In the genomic region with DNA sequence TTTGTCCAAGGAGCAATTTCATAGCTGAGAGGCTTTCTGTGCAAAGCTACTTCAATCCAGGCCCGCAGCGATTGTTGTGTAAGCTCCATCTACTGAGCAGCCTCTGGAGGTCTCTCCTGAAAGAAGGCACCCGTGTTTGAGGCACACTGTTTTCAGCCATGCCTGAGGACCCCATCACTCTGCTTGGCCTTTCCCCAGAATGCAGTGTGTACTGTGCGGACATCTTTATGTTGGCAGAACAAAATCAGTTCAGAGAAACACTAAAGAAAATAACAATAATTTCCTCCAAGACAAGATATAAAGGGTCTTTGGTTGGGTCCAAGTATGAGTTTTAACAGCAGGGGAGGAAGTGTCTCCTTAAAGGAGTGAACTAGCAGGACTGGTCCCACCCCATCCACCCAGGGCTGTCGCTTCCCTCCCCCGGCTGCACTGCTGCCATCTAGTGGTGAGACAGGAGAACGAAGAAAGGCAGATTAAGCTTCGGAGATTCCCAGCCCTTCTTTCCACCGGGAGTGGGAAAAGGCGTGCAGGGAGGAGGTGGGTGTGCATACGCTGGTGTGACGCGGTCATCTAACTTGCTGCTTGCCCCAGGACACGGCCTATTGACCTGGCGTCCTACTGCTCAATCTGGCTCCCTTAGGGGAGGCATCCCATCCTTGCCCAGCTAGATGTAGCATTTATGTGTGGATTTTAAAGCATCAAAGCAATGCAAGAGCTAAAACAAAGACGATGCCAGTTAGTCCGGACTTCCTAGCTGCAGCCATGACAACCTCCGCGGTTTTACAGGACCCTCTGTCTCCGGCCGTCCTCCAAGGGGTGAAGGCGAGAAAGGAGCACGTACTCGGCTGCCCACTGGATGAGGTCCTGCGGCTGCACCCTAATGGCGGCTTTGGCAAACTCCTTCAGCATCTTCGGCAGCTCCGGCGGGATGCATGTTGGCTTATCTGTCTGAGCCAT, we compare ENCODE assay signal across 10 cellular contexts. TPM values are rescaled to one million over a fixed set of nuclear protein-coding genes. Genes with fewer than 3 reads are reported as not detected.
DNase-seq lines count a peak whose midpoint lies in the region; ATAC-seq and TF ChIP-seq lines count a peak whose summit lies in the region.
"Not testable (repeated sequence)": the region's sequence is repeated elsewhere in the genome, so short reads cannot be mapped to it uniquely, and the experiment has no call there.
"Had no signal": no experiment of that assay in that cellular context is flagged by ENCODE, and none has a peak within 500 bp of the region (broad histone marks: within the 10 kb centered on the region; RNA-seq: fewer than 3 reads in every experiment).

No MANE protein-coding gene starts in this region.

- H3K27ac Mint-ChIP-seq in CD14-positive monocyte; H9; glutamatergic neuron (ENCODE audit: unreplicated experiment): not testable (repeated sequence)

- not testable (repeated sequence) for H3K23me2 ChIP-seq in H9 (ENCODE audit: insufficient read length, low read depth, low read length, poor library complexity, severe bottlenecking)

- H3K4me1 Mint-ChIP-seq in CD14-positive monocyte; glutamatergic neuron (ENCODE audit: low read depth, unreplicated experiment): not testable (repeated sequence)
- peaks cover 9 to 15% of the 10 kb centered on the region in 2 experiments for H3K4me1 Mint-ChIP-seq in H9

- H3T11ph ChIP-seq in H9 (ENCODE audit: low read length): not testable (repeated sequence)

- ATAC-seq in mucosa of descending colon: peak; percentile 90

- not testable (repeated sequence) for DNase-seq in CD14-positive monocyte (ENCODE audit: low spot score)
- peak; percentile 54 for DNase-seq in H9
- DNase-seq in NCI-H2081 (lab: John Stamatoyannopoulos, UW): peak; percentile 59 to 62
- DNase-seq in SW480 (ENCODE audit: low spot score): peak; percentile 26
- peak; percentile 40 for DNase-seq in astrocyte of the spinal cord (ENCODE audit: low read depth, low spot score)
- peak; percentile 58 for DNase-seq in glutamatergic neuron
- peak; percentile 40 to 57 (median 47) for DNase-seq in mucosa of descending colon
- DNase-seq in stimulated activated CD8-positive, alpha-beta memory T cell treated with anti-CD3 and anti-CD28 coated beads, Interleukin-4, amount 100 ng/mL, for 48 hours: peak; percentile 33

- intact Hi-C loops in CD14-positive monocyte (cut with micrococcal nuclease); mucosa of descending colon (cut with DNase I, micrococcal nuclease): not testable (repeated sequence)

- not testable (repeated sequence) for H3K79me1 ChIP-seq in H9 (ENCODE audit: insufficient read depth, low read depth, low read length, poor library complexity, severe bottlenecking)

- TF ChIP-seq CTCF in CD14-positive monocyte (IDR thresholded peaks at IDR 0.05) (peak; percentile 80), H9 (conservative IDR thresholded peaks at IDR 0.05) (peak; percentile 77), astrocyte of the spinal cord (IDR thresholded peaks at IDR 0.05; ENCODE audit: low read depth, low read length) (peak; percentile 62), glutamatergic neuron (IDR thresholded peaks at IDR 0.05; ENCODE audit: partially characterized antibody, unreplicated experiment) (peak; percentile 81), mucosa of descending colon (IDR thresholded peaks at IDR 0.05) (peak; percentile 65)

- H2BK15ac ChIP-seq in H9 (ENCODE audit: low read depth, low read length): not testable (repeated sequence)

- peaks cover 17 to 37% (median 31%) of the 10 kb centered on the region in 3 donors for H3K27me3 Mint-ChIP-seq in CD14-positive monocyte (ENCODE audit: low read depth in 3 of 3)
- peaks cover 42% of the 10 kb centered on the region for H3K27me3 Mint-ChIP-seq in H9 (ENCODE audit: low read depth)
- H3K27me3 Mint-ChIP-seq in glutamatergic neuron (ENCODE audit: unreplicated experiment): not testable (repeated sequence)

- H3K23ac ChIP-seq in H9 (ENCODE audit: insufficient read length, low read depth, low read length): not testable (repeated sequence)

- not testable (repeated sequence) for H2AK5ac ChIP-seq in H9 (ENCODE audit: insufficient read length, low read length)

- not testable (repeated sequence) for H2BK120ac ChIP-seq in H9 (ENCODE audit: low read depth, low read length, poor library complexity, severe bottlenecking)

- H3K4me2 ChIP-seq in H9 (ENCODE audit: insufficient read depth, insufficient read length, low read length): peak overlapping the region; percentile 60

- not testable (repeated sequence) for H3K9me3 Mint-ChIP-seq in CD14-positive monocyte; H9; glutamatergic neuron (ENCODE audit: unreplicated experiment)

- H3K27me3 ChIP-seq in H9 (ENCODE audit: insufficient read depth, low read length): not testable (repeated sequence)

- H3K18ac ChIP-seq in H9 (ENCODE audit: insufficient read length, low read depth, low read length): not testable (repeated sequence)

- H3K56ac ChIP-seq in H9 (ENCODE audit: insufficient read length, low read depth, low read length): not testable (repeated sequence)

- not testable (repeated sequence) for H3K36me3 Mint-ChIP-seq in CD14-positive monocyte; H9 (ENCODE audit: insufficient read depth in 1 of 3, low read depth in 3 of 3); glutamatergic neuron (ENCODE audit: unreplicated experiment)

- not testable (repeated sequence) for H3K36me3 ChIP-seq in mucosa of descending colon (ENCODE audit: low read depth)

- not testable (repeated sequence) for H2BK20ac ChIP-seq in H9 (ENCODE audit: low read depth, low read length, poor library complexity, severe bottlenecking)

- H3K4me3 ChIP-seq in astrocyte of the spinal cord (ENCODE audit: low read depth, low read length): peak overlapping the region; percentile 46
- not testable (repeated sequence) for H3K4me3 ChIP-seq in mucosa of descending colon

- H2AFZ ChIP-seq in H9 (ENCODE audit: low read length): not testable (repeated sequence)

- not testable (repeated sequence) for H3K9me3 ChIP-seq in H9 (ENCODE audit: control insufficient read depth, low read depth, low read length); mucosa of descending colon

- not testable (repeated sequence) for H4K5ac ChIP-seq in H9 (ENCODE audit: insufficient read length, low read depth, low read length)

- in situ Hi-C loops in astrocyte of the spinal cord (cut with HindIII; ENCODE audit: low sequenced_read_pairs): not testable (repeated sequence)

- not testable (repeated sequence) for H4K8ac ChIP-seq in H9 (replicated peaks; ENCODE audit: insufficient read length, low read depth, low read length)

- H2BK5ac ChIP-seq in H9 (ENCODE audit: insufficient read length, low read length): not testable (repeated sequence)

- H2BK12ac ChIP-seq in H9 (ENCODE audit: insufficient read length, low read depth, low read length): not testable (repeated sequence)

- H3K4me1 ChIP-seq in H9 (ENCODE audit: insufficient read depth, low read length); mucosa of descending colon (ENCODE audit: low read depth): not testable (repeated sequence)

- H3K4me3 Mint-ChIP-seq in CD14-positive monocyte: peak overlapping the region in 1 of 2 donors; percentile 67
- peak overlapping the region; percentile 65 to 71 for H3K4me3 Mint-ChIP-seq in H9
- peak overlapping the region; percentile 79 for H3K4me3 Mint-ChIP-seq in glutamatergic neuron (ENCODE audit: unreplicated experiment)

- not testable (repeated sequence) for H3K79me2 ChIP-seq in H9 (ENCODE audit: insufficient read depth, low read length)

- 0 out of 2 replicates have a peak overlapping the region, but pooled peaks have one; percentile 18 for H3K14ac ChIP-seq in H9 (ENCODE audit: insufficient read depth, low read length)

- H4K20me1 ChIP-seq in H9 (ENCODE audit: control insufficient read depth, insufficient read depth, insufficient read length): not testable (repeated sequence)

- H3K27ac ChIP-seq in H9 (ENCODE audit: insufficient read length, low read depth, low read length): not testable (repeated sequence)

- WGBS in H9 (ENCODE audit: extremely low coverage, insufficient read length, low lambda C conversion rate): no CpG with 5 or more reads among the region's 29 CpGs

- not testable (repeated sequence) for H4K91ac ChIP-seq in H9 (ENCODE audit: insufficient read length, low read depth, low read length)

- not testable (repeated sequence) for H3K9ac ChIP-seq in H9 (ENCODE audit: extremely low read depth, insufficient read length, low read length)

- H3K4ac ChIP-seq in H9 (ENCODE audit: low read depth, low read length): not testable (repeated sequence)

RNA-seq across cellular contexts. Expression of a gene that starts 12.1 kb away (rescaled TPM):
- not detected for polyA plus RNA-seq in CD14-positive monocyte
- total RNA-seq in H9 (2021) (not detected in 2 replicates), glutamatergic neuron (ENCODE audit: unreplicated experiment) (not detected), mucosa of descending colon (1 to 10 TPM in 1 of 3 donors, under 1 TPM in 2; 0.41 to 2.0 (median 0.58) TPM)
- total RNA-seq: activated CD8-positive, alpha-beta memory T cell treated with anti-CD3 and anti-CD28 coated beads for 36 hours; posterior vena cava had no signal

RNA-seq across cellular contexts. Expression of a gene that starts 18.8 kb away (rescaled TPM):
- 1 to 10 TPM; 1.1 to 4.0 TPM for polyA plus RNA-seq in CD14-positive monocyte
- total RNA-seq in H9 (2021) (58.1 and 62.5 TPM in 2 replicates), glutamatergic neuron (ENCODE audit: unreplicated experiment) (84.6 TPM), mucosa of descending colon (10 to 100 TPM; 60.5 to 93.8 (median 62.8) TPM)

RNA-seq across cellular contexts. Expression of a gene that starts 53.4 kb away (rescaled TPM):
- not detected for polyA plus RNA-seq in CD14-positive monocyte
- total RNA-seq in H9 (2021) (11.3 and 11.9 TPM in 2 replicates), glutamatergic neuron (ENCODE audit: unreplicated experiment) (867 TPM), mucosa of descending colon (10 to 100 TPM; 35.4 to 78.3 (median 73.5) TPM)

Comparison
In these comparisons a context has a peak if more than half of its experiments do, and no peak if none do; other contexts are left out.
1. RNA of a gene that starts 53.4 kb away (total RNA-seq): 867 TPM in glutamatergic neuron (single experiment); 35.4 to 78.3 TPM in mucosa of descending colon and 11.3 to 11.9 TPM in H9; every median in the first group is over 10 times any median in the second.
2. Peak in every context shown above with its lines, with median percentiles within 50 percentile points of each other: CTCF ChIP-seq.